In genomic region chr1:37332126-37332525, GRCh38 we compare ENCODE assay signal across 34 cellular contexts.
"Had no signal": no experiment of that assay in that cellular context is flagged by ENCODE, and none has a peak within 500 bp of the region (broad histone marks: within the 10 kb centered on the region; RNA-seq: fewer than 3 reads in every experiment).

No MANE protein-coding gene starts in this region.

- H3K9me3 ChIP-seq: MG63 had no signal

- DNase-seq: Karpas-422, Kasumi-1, MG63, MM.1S, MV-4-11, NCI-H1048, NCI-H1092, NCI-H1092 treated with DMSO at 0.1 percent for 48 hours, NCI-H1105, NCI-H1105 treated with DMSO at 0.1 percent for 48 hours, NCI-H1417, NCI-H1417 treated with DMSO at 0.1 percent for 48 hours, NCI-H1436, NCI-H1436 treated with DMSO at 0.1 percent for 48 hours, NCI-H146, NCI-H1694, NCI-H1694 treated with DMSO at 0.1 percent for 48 hours, NCI-H187, NCI-H187 treated with DMSO at 0.1 percent for 48 hours, NCI-H1930, NCI-H2029, NCI-H2029 treated with DMSO at 0.1 percent for 48 hours, NCI-H2081, NCI-H2081 treated with DMSO at 0.1 percent for 48 hours, NCI-H2107, NCI-H2171, NCI-H2171 treated with DMSO at 0.1 percent for 48 hours, NCI-H2227 treated with DMSO at 0.1 percent for 48 hours, NCI-H226, NCI-H345, NCI-H446, NCI-H446 treated with DMSO at 0.1 percent for 48 hours, NCI-H510A had no signal

- H3K27me3 ChIP-seq: MG63 had no signal

- H3K36me3 ChIP-seq: MG63 had no signal

- H3K4me3 ChIP-seq: MG63 had no signal

- H3K4me2 ChIP-seq: KMS-11 had no signal

- H3K27ac ChIP-seq: KMS-11 had no signal
